Comparison of ENCODE assay signal across 1 cellular context in the genomic region with DNA sequence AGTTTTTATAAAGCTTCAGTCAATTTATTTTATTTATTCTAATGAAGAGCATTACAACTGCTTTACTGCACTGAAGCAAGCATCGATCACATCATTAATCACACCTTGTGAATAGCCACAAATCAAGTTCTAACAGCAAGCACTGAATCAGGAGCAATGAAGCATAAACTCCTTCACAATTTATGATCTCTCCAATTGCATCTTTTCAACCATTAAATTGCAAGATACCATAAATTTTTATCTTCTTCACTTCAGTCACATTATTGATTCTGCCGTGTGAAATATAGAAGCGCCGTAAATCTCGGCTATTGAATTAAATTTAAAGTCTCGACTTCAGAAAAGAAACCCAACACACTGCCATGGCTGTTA.
TF ChIP-seq lines count a peak whose summit lies in the region.

No MANE protein-coding gene starts in this region.

TF ChIP-seq in IMR-90, 13 proteins besides CTCF, POLR2A, EP300 and RAD21:
- TF ChIP-seq NFE2L2 (IDR thresholded peaks at IDR 0.05; ENCODE audit: low read depth, low read length) (no peak), MXI1 (IDR thresholded peaks at IDR 0.05; ENCODE audit: borderline replicate concordance, low read depth, low read length) (no peak), CHD1 (IDR thresholded peaks at IDR 0.05; ENCODE audit: low read depth, low read length) (no peak), FOS (IDR thresholded peaks at IDR 0.05; ENCODE audit: low read depth, low read length) (no peak), BHLHE40 (IDR thresholded peaks at IDR 0.05; ENCODE audit: low read depth, low read length) (no peak), SMC3 (IDR thresholded peaks at IDR 0.05; ENCODE audit: low read depth, low read length) (no peak), MAFK (IDR thresholded peaks at IDR 0.05; ENCODE audit: low read depth, low read length) (no peak), RFX5 (IDR thresholded peaks at IDR 0.05; ENCODE audit: low read depth, low read length) (no peak), RCOR1 (IDR thresholded peaks at IDR 0.05; ENCODE audit: insufficient replicate concordance, low read length) (no peak), CEBPB (IDR thresholded peaks at IDR 0.05; ENCODE audit: low read depth, low read length) (no peak), MAZ (IDR thresholded peaks at IDR 0.05; ENCODE audit: borderline replicate concordance, low read depth, low read length) (no peak)
- TF ChIP-seq, protein P1, sequence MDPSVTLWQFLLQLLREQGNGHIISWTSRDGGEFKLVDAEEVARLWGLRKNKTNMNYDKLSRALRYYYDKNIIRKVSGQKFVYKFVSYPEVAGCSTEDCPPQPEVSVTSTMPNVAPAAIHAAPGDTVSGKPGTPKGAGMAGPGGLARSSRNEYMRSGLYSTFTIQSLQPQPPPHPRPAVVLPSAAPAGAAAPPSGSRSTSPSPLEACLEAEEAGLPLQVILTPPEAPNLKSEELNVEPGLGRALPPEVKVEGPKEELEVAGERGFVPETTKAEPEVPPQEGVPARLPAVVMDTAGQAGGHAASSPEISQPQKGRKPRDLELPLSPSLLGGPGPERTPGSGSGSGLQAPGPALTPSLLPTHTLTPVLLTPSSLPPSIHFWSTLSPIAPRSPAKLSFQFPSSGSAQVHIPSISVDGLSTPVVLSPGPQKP (IDR thresholded peaks at IDR 0.05; ENCODE audit: borderline replicate concordance, low read depth, low read length): no peak
- TF ChIP-seq, protein P2, sequence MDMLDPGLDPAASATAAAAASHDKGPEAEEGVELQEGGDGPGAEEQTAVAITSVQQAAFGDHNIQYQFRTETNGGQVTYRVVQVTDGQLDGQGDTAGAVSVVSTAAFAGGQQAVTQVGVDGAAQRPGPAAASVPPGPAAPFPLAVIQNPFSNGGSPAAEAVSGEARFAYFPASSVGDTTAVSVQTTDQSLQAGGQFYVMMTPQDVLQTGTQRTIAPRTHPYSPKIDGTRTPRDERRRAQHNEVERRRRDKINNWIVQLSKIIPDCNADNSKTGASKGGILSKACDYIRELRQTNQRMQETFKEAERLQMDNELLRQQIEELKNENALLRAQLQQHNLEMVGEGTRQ (IDR thresholded peaks at IDR 0.05; ENCODE audit: low read depth, low read length): no peak
